Comparison of ENCODE assay signal across 24 cellular contexts in the genomic region with DNA sequence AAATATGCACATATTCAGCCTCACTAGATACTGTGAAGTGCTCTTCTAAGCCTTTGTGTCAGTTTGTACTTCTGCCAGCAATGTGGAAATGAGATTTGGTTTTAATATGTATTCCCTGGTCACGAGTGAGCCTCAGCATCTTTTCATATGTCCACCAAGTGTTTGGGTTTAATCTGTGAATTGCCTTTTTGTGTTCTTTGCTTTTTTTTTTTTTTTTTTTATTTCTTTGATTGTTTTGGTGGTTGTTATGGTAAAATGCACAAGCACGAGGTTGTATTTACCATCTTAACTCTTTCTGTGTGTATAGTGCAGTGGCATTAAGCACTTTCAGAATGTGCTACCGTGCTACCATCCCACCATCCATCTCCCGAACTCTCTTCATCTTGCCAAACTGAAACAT.
"Had no signal": no experiment of that assay in that cellular context is flagged by ENCODE, and none has a peak within 500 bp of the region (broad histone marks: within the 10 kb centered on the region; RNA-seq: fewer than 3 reads in every experiment).

No MANE protein-coding gene starts in this region.

- H3K36me3 Mint-ChIP-seq: activated naive CD4-positive, alpha-beta T cell treated with anti-CD3 and anti-CD28 coated beads, Interleukin-2, amount 50 U/mL, for 24 hours; mesothelial cell of epicardium; stimulated activated naive B cell treated with anti-CD40 and anti-IgM and Interleukin-4, amounts not matched to agents 10 μg/mL and 1 μg/mL and 100 μg/mL, for 72 hours had no signal

- H3K27me3 ChIP-seq: body of pancreas, cardiac muscle cell, sigmoid colon, testis had no signal

- H3K4me3 Mint-ChIP-seq: activated CD8-positive, alpha-beta T cell treated with anti-CD3 and anti-CD28 coated beads, Interleukin-2, amount 10 ng/mL, durations not matched to agents 7 days and 5 days; activated naive CD4-positive, alpha-beta T cell treated with anti-CD3 and anti-CD28 coated beads, Interleukin-2, amount 50 U/mL, for 24 hours; activated T-helper 1 cell treated with anti-CD3 and anti-CD28 coated beads, Interleukin-12 subunit alpha, Interleukin-12 subunit beta, Interleukin-2, Interleukin-4 antibody, amounts not matched to agents 30 ng/mL and 10 ng/mL and 1 ng/mL, durations not matched to agents 14 hours and 24 hours and 36 hours; dendritic cell treated with granulocyte-macrophage colony-stimulating factor and Interleukin-4, amounts not matched to agents 40 ng/mL and 50 ng/mL, for 4 days; mesothelial cell of epicardium; nephron; stimulated activated naive B cell treated with anti-CD40 and anti-IgM and Interleukin-4, amounts not matched to agents 10 μg/mL and 1 μg/mL and 100 μg/mL, for 72 hours; type B pancreatic cell had no signal

- H3K4me1 ChIP-seq: body of pancreas had no signal

- H3K27ac Mint-ChIP-seq: activated CD8-positive, alpha-beta T cell treated with anti-CD3 and anti-CD28 coated beads, Interleukin-2, amount 10 ng/mL, durations not matched to agents 7 days and 5 days; activated naive CD4-positive, alpha-beta T cell treated with anti-CD3 and anti-CD28 coated beads, Interleukin-2, amount 50 U/mL, for 24 hours; activated T-helper 1 cell treated with anti-CD3 and anti-CD28 coated beads, Interleukin-12 subunit alpha, Interleukin-12 subunit beta, Interleukin-2, Interleukin-4 antibody, amounts not matched to agents 30 ng/mL and 10 ng/mL and 1 ng/mL, durations not matched to agents 14 hours and 24 hours and 36 hours; mesothelial cell of epicardium; stimulated activated naive B cell treated with anti-CD40 and anti-IgM and Interleukin-4, amounts not matched to agents 10 μg/mL and 1 μg/mL and 100 μg/mL, for 72 hours; type B pancreatic cell had no signal

- H3K27me3 Mint-ChIP-seq: activated naive CD4-positive, alpha-beta T cell treated with anti-CD3 and anti-CD28 coated beads, Interleukin-2, amount 50 U/mL, for 24 hours; dendritic cell treated with granulocyte-macrophage colony-stimulating factor and Interleukin-4, amounts not matched to agents 40 ng/mL and 50 ng/mL, for 4 days; type B pancreatic cell had no signal

- ATAC-seq: activated CD8-positive, alpha-beta T cell treated with anti-CD3 and anti-CD28 coated beads, Interleukin-2, amount 10 ng/mL, durations not matched to agents 7 days and 5 days; body of pancreas; left lobe of liver; stimulated activated naive B cell treated with anti-CD40 and anti-IgM and Interleukin-4, amounts not matched to agents 10 μg/mL and 1 μg/mL and 100 μg/mL, for 72 hours had no signal

- H3K27ac ChIP-seq: body of pancreas, cardiac muscle cell, sigmoid colon, testis had no signal

- H3K9me3 ChIP-seq: body of pancreas, sigmoid colon, testis had no signal

- H3K9me3 Mint-ChIP-seq: activated naive CD4-positive, alpha-beta T cell treated with anti-CD3 and anti-CD28 coated beads, Interleukin-2, amount 50 U/mL, for 24 hours; activated T-helper 1 cell treated with anti-CD3 and anti-CD28 coated beads, Interleukin-12 subunit alpha, Interleukin-12 subunit beta, Interleukin-2, Interleukin-4 antibody, amounts not matched to agents 30 ng/mL and 10 ng/mL and 1 ng/mL, durations not matched to agents 14 hours and 24 hours and 36 hours; dendritic cell treated with granulocyte-macrophage colony-stimulating factor and Interleukin-4, amounts not matched to agents 40 ng/mL and 50 ng/mL, for 4 days; mesothelial cell of epicardium; nephron; stimulated activated naive B cell treated with anti-CD40 and anti-IgM and Interleukin-4, amounts not matched to agents 10 μg/mL and 1 μg/mL and 100 μg/mL, for 72 hours; type B pancreatic cell had no signal

- H3K36me3 ChIP-seq: cardiac muscle cell, sigmoid colon had no signal

- H3K4me3 ChIP-seq: body of pancreas, cardiac muscle cell, sigmoid colon, smooth muscle cell, testis had no signal

- DNase-seq: activated CD4-positive, alpha-beta T cell treated with anti-CD3 and anti-CD28 coated beads for 1 hour; activated CD4-positive, alpha-beta T cell treated with anti-CD3 and anti-CD28 coated beads, Interleukin-2, amount 50 U/mL, for 1 hour; activated CD8-positive, alpha-beta T cell treated with anti-CD3 and anti-CD28 coated beads, Interleukin-2, amount 10 ng/mL, durations not matched to agents 7 days and 5 days; activated gamma-delta T cell treated with Interleukin-2 at 50 U/mL for 16 hours; body of pancreas; effector CD4-positive, alpha-beta T cell; foreskin fibroblast; mammary epithelial cell; nucleus accumbens; sigmoid colon; stimulated activated CD4-positive, alpha-beta T cell treated with anti-CD3 and anti-CD28 coated beads, Interleukin-15, amount 100 ng/mL, for 24 hours; stimulated activated naive B cell treated with anti-CD40 and anti-IgM and Interleukin-4, amounts not matched to agents 10 μg/mL and 1 μg/mL and 100 μg/mL, for 72 hours; T-helper 1 cell; T-helper 9 cell; testis had no signal
